Comparison of ENCODE assay signal across 1 cellular context in the genomic region with DNA sequence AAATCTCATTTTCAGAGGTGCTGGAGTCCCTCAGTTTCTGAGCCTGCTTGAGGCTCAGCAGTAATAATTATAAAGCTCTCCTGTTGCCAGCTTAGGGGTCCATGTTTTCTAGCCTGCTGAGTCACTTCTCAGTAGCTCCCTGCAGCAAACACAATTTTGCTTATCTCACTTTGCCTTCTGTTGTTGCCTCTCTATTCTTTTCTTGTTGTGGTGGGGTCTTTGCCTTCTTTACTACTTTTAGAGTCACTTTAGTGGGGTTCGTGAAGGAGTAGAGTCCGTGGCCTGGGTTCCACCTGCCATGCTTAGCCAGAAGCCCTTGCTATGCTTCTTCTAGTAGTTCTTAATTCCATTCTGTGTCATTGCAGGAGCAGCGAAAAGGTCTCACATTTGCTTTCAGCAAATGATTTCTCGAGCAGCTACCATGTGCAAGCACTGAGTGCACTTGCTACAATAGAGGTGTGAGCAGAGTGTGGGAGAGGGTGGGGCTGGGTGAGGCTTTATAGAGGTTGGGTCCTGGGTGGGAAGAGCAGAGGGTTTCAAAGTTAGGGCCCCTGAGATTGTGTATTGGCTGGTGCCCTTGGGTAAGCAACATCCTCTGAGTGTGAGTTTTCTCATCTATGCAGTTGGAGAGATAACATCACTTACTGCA.
A peak's percentile ranks its signal among the peaks of the same experiment; 100 is the strongest.
TF ChIP-seq lines count a peak whose summit lies in the region.

No MANE protein-coding gene starts in this region.

TF ChIP-seq in K562, 482 proteins besides CTCF, POLR2A, EP300 and RAD21 (continued from another document):
- TF ChIP-seq MEF2D (tag; conservative IDR thresholded peaks at IDR 0.05; ENCODE audit: low read depth) (0 out of 2 replicates have a peak, but pooled peaks have one; percentile 40), BRF1 (IDR thresholded peaks at IDR 0.05; ENCODE audit: borderline replicate concordance, extremely low read depth, insufficient read length) (no peak), KLF10 (CRISPR knock-in tag; IDR thresholded peaks at IDR 0.05) (no peak), FOXK2 (conservative IDR thresholded peaks at IDR 0.05 in 1 of 2, IDR thresholded peaks at IDR 0.05 in 1 of 2; ENCODE audit: low read depth in 2 of 2) (peak; percentile 73 to 74; a peak in 3 of 4 replicates), NCOA2 (IDR thresholded peaks at IDR 0.05; ENCODE audit: partially characterized antibody in 2 of 2) (no peak), SNRNP70 (optimal IDR thresholded peaks at IDR 0.05; ENCODE audit: low read depth, low read length) (no peak), HNRNPL (IDR thresholded peaks at IDR 0.05; ENCODE audit: low read depth, low read length) (no peak), ETV1 (tag; conservative IDR thresholded peaks at IDR 0.05; ENCODE audit: low read depth) (0 out of 2 replicates have a peak, but pooled peaks have one; percentile 20), NFRKB (IDR thresholded peaks at IDR 0.05; ENCODE audit: low read depth) (peak; percentile 52; the same call in 1 of the 2 replicates), RBBP5 (IDR thresholded peaks at IDR 0.05; ENCODE audit: borderline replicate concordance, insufficient read depth, low read length, poor library complexity, severe bottlenecking) (peak; percentile 76), ZNF347 (CRISPR knock-in tag; IDR thresholded peaks at IDR 0.05; ENCODE audit: low read depth) (no peak), CREM (IDR thresholded peaks at IDR 0.05; ENCODE audit: low read depth) (no peak), CBX3 (IDR thresholded peaks at IDR 0.05; ENCODE audit: borderline replicate concordance in 1 of 2, low read length in 2 of 2) (peak in 1 of 2 experiments; percentile 45; a peak in 1 of 3 replicates), MTA1 (IDR thresholded peaks at IDR 0.05; ENCODE audit: borderline replicate concordance) (no peak)
- TF ChIP-seq, protein P1, sequence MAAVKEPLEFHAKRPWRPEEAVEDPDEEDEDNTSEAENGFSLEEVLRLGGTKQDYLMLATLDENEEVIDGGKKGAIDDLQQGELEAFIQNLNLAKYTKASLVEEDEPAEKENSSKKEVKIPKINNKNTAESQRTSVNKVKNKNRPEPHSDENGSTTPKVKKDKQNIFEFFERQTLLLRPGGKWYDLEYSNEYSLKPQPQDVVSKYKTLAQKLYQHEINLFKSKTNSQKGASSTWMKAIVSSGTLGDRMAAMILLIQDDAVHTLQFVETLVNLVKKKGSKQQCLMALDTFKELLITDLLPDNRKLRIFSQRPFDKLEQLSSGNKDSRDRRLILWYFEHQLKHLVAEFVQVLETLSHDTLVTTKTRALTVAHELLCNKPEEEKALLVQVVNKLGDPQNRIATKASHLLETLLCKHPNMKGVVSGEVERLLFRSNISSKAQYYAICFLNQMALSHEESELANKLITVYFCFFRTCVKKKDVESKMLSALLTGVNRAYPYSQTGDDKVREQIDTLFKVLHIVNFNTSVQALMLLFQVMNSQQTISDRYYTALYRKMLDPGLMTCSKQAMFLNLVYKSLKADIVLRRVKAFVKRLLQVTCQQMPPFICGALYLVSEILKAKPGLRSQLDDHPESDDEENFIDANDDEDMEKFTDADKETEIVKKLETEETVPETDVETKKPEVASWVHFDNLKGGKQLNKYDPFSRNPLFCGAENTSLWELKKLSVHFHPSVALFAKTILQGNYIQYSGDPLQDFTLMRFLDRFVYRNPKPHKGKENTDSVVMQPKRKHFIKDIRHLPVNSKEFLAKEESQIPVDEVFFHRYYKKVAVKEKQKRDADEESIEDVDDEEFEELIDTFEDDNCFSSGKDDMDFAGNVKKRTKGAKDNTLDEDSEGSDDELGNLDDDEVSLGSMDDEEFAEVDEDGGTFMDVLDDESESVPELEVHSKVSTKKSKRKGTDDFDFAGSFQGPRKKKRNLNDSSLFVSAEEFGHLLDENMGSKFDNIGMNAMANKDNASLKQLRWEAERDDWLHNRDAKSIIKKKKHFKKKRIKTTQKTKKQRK (IDR thresholded peaks at IDR 0.05; ENCODE audit: borderline replicate concordance, low read depth, low read length): no peak
- TF ChIP-seq, protein P2, sequence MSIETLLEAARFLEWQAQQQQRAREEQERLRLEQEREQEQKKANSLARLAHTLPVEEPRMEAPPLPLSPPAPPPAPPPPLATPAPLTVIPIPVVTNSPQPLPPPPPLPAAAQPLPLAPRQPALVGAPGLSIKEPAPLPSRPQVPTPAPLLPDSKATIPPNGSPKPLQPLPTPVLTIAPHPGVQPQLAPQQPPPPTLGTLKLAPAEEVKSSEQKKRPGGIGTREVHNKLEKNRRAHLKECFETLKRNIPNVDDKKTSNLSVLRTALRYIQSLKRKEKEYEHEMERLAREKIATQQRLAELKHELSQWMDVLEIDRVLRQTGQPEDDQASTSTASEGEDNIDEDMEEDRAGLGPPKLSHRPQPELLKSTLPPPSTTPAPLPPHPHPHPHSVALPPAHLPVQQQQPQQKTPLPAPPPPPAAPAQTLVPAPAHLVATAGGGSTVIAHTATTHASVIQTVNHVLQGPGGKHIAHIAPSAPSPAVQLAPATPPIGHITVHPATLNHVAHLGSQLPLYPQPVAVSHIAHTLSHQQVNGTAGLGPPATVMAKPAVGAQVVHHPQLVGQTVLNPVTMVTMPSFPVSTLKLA (conservative IDR thresholded peaks at IDR 0.05): peak; percentile 25 to 45; a peak in 1 of 4 replicates
- TF ChIP-seq, protein P3, sequence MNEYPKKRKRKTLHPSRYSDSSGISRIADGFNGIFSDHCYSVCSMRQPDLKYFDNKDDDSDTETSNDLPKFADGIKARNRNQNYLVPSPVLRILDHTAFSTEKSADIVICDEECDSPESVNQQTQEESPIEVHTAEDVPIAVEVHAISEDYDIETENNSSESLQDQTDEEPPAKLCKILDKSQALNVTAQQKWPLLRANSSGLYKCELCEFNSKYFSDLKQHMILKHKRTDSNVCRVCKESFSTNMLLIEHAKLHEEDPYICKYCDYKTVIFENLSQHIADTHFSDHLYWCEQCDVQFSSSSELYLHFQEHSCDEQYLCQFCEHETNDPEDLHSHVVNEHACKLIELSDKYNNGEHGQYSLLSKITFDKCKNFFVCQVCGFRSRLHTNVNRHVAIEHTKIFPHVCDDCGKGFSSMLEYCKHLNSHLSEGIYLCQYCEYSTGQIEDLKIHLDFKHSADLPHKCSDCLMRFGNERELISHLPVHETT (CRISPR knock-in tag; conservative IDR thresholded peaks at IDR 0.05 in 1 of 2, IDR thresholded peaks at IDR 0.05 in 1 of 2): peak in 1 of 2 experiments; percentile 55; a peak in 2 of 4 replicates
